Comparison of ENCODE assay signal across 8 cellular contexts in the genomic region with DNA sequence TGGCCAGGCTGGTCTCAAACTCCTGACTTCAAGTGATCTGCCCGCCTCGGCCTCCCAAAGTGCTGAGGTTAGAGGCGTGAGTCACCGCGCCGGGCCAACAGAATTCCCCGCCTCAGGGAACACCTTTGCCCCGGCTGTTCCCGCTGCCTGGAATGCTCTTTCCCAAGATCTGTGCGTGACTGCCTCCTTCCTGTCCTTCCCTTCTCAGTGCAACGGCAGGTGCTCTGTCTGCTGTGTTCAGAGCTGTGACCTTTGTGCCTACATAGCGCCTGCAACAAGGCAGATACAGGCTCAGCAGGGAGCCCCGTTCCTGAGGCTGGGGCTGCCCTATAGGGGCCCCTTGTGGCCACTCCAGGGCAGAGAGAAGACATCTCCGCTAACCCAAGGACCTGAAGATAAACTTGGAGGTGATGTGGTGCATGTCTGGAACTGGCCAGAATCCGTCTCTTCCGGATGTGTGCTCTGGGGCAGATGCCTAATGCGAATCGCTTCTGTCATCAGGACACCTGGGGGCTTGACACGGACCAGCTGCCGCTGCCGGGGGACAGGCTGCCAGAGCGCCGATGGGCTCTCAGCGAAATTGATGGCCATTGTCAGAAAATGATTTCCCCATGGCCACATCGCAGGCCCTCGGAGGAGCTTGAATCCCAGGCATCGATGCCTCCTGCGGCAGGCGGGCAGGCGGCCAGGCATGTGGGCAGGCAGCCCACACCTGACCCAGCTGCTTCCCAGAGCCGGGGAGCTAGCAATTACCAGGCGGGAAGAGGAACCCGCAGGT. TPM values are rescaled to one million over a fixed set of nuclear protein-coding genes. Genes with fewer than 3 reads are reported as not detected.
A peak's percentile ranks its signal among the peaks of the same experiment; 100 is the strongest.
DNase-seq lines count a peak whose midpoint lies in the region; ATAC-seq, FAIRE-seq and TF ChIP-seq lines count a peak whose summit lies in the region.

No MANE protein-coding gene starts in this region.

- peaks cover 29% of the 10 kb centered on the region for H3K4me1 Mint-ChIP-seq in neural crest cell

- no peak overlapping the region for H3K27ac Mint-ChIP-seq in neural crest cell (ENCODE audit: unreplicated experiment)

- no peak for DNase-seq in activated CD4-positive, CD25-positive, alpha-beta regulatory T cell treated with anti-CD3 and anti-CD28 coated beads, Interleukin-2, amount 50 U/mL, for 72 hours
- peak; percentile 93 for DNase-seq in NCI-H146 (lab: John Stamatoyannopoulos, UW)
- DNase-seq in UCSD-AML1 (lab: John Stamatoyannopoulos, UW; ENCODE audit: unreplicated experiment): peak; percentile 71
- peak; percentile 72 to 78 for DNase-seq in H1 (ENCODE audit: low read depth in 1 of 2, low spot score in 2 of 2)
- DNase-seq in neural crest cell (ENCODE audit: low read depth, low spot score): peak; percentile 28
- DNase-seq in GM19239 (ENCODE audit: insufficient read length, low spot score): no peak

- no peak overlapping the region for H3K4ac ChIP-seq in H1 (replicated peaks; ENCODE audit: insufficient read length, low read depth, low read length)

- H3K36me3 ChIP-seq in H1 (ENCODE audit: control insufficient read depth in 2 of 4, insufficient read depth in 4 of 4, low read length in 3 of 4): no peaks in the 10 kb centered on the region

- no peak overlapping the region for H3K14ac ChIP-seq in H1 (ENCODE audit: insufficient read length)

- peak overlapping the region; percentile 77; the same call in 1 of the 2 replicates for H2BK12ac ChIP-seq in H1 (ENCODE audit: low read depth, low read length)

- FAIRE-seq in H1 (lab: Jason Lieb, UNC) (no peak), GM19239 (lab: Jason Lieb, UNC) (no peak)

- POLR2A ChIA-PET in H1 (lab: Charles Lee; ENCODE audit: partially characterized antibody): interaction anchor here (0.6 to 3.0 kb wide), 4 partner anchors 10 to 224 kb away, joined by 3 to 13 read pairs (median 4); a partner anchor contains a TSS

- H3K4me2 ChIP-seq in H1 (ENCODE audit: insufficient read depth in 1 of 2, low read depth in 2 of 2, low read length in 2 of 2): peak overlapping the region in 1 of 2 experiments; percentile 31; a peak in 1 of 4 replicates

- peaks cover 2 to 19% of the 10 kb centered on the region in 2 experiments for H4K20me1 ChIP-seq in H1 (replicated peaks in 1 of 2; ENCODE audit: control insufficient read depth in 1 of 2, insufficient read depth in 2 of 2, low read length in 2 of 2)

- no peak overlapping the region for H3K4me3 Mint-ChIP-seq in neural crest cell

- H3K4me3 ChIP-seq in H1 (ENCODE audit: extremely low read depth in 1 of 4, insufficient read depth in 2 of 4, low read depth in 3 of 4, low read length in 4 of 4): no peak overlapping the region

- peak; percentile 25 to 47 for ATAC-seq in activated CD4-positive, CD25-positive, alpha-beta regulatory T cell treated with anti-CD3 and anti-CD28 coated beads, Interleukin-2, amount 50 U/mL, for 24 hours
- ATAC-seq in GM18502 (IDR thresholded peaks at IDR 0.05; ENCODE audit: poor library complexity, unreplicated experiment): no peak

- peak overlapping the region; percentile 36 for H4K5ac ChIP-seq in H1 (ENCODE audit: insufficient read length, low read depth, low read length)

- H3K27ac ChIP-seq in H1 (ENCODE audit: low read depth, low read length): no peak overlapping the region

- H2BK20ac ChIP-seq in H1 (ENCODE audit: low read length): no peak overlapping the region

- no peak overlapping the region for H3K56ac ChIP-seq in H1 (replicated peaks; ENCODE audit: insufficient read length, low read depth, low read length)

- no peak overlapping the region for H2BK120ac ChIP-seq in H1 (replicated peaks; ENCODE audit: low read depth, low read length)

- H4K8ac ChIP-seq in H1 (ENCODE audit: extremely low read depth, insufficient read depth, low read length): peak overlapping the region; percentile 66; the same call in 1 of the 2 replicates

- TF ChIP-seq POLR2A in H1 (IDR thresholded peaks at IDR 0.05; ENCODE audit: control extremely low read depth in 1 of 2, low read depth in 2 of 2, low read length in 2 of 2): no peak

- H3K27me3 Mint-ChIP-seq in neural crest cell (ENCODE audit: low read depth): peaks cover 2% of the 10 kb centered on the region

- no peak overlapping the region for H3K9ac ChIP-seq in H1 (replicated peaks in 1 of 4; ENCODE audit: extremely low read depth in 1 of 4, low read depth in 3 of 4, low read length in 3 of 4)

- H4K91ac ChIP-seq in H1 (replicated peaks; ENCODE audit: insufficient read length, low read length): no peak overlapping the region

- H2AK5ac ChIP-seq in H1 (ENCODE audit: low read depth, low read length): no peak overlapping the region

- H2AFZ ChIP-seq in H1 (ENCODE audit: low read length): no peak overlapping the region

- peak; percentile 79 to 86 for TF ChIP-seq RAD21 in H1 (IDR thresholded peaks at IDR 0.05 in 1 of 2, conservative IDR thresholded peaks at IDR 0.05 in 1 of 2; ENCODE audit: low read depth in 2 of 2, low read length in 2 of 2)

- no peak for TF ChIP-seq EP300 in H1 (IDR thresholded peaks at IDR 0.05; ENCODE audit: borderline replicate concordance in 1 of 2, low read depth in 2 of 2, low read length in 2 of 2)

- peaks cover 0 to 34% (median 19%) of the 10 kb centered on the region in 4 experiments; a peak in 5 of 7 replicates for H3K4me1 ChIP-seq in H1 (replicated peaks in 1 of 4; ENCODE audit: control insufficient read depth in 3 of 4, insufficient read depth in 4 of 4, low read length in 3 of 4)

- no peaks in the 10 kb centered on the region; a peak in 2 of 7 replicates for H3K27me3 ChIP-seq in H1 (replicated peaks in 1 of 4; ENCODE audit: control insufficient read depth in 3 of 4, extremely low read depth in 1 of 4, insufficient read depth in 3 of 4, low read length in 3 of 4)

- no peaks in the 10 kb centered on the region for H3K36me3 Mint-ChIP-seq in neural crest cell (ENCODE audit: low read depth)

- 0 out of 2 replicates have a peak overlapping the region, but pooled peaks have one; percentile 56 for H2BK5ac ChIP-seq in H1 (ENCODE audit: low read depth, low read length)

- H3K23ac ChIP-seq in H1 (ENCODE audit: insufficient read length): no peak overlapping the region

- H2BK15ac ChIP-seq in H1 (ENCODE audit: low read length): no peak overlapping the region; the same call in 1 of the 2 replicates

- no peaks in the 10 kb centered on the region for H3K9me3 Mint-ChIP-seq in neural crest cell

- H3K18ac ChIP-seq in H1 (ENCODE audit: extremely low read depth, low read length): peak overlapping the region; percentile 57; the same call in 1 of the 2 replicates

- CTCF ChIA-PET in H1 (lab: Charles Lee; ENCODE audit: partially characterized antibody): interaction anchor here (0.6 to 3.6 kb wide), 25 partner anchors 8 to 197 kb away, joined by 3 to 19 read pairs (median 3); no protein-coding TSS in a partner anchor

- no peaks in the 10 kb centered on the region for H3K9me3 ChIP-seq in H1 (ENCODE audit: insufficient read depth in 2 of 2, low read depth in 1 of 2, low read length in 1 of 2)

- no peaks in the 10 kb centered on the region for H3K79me2 ChIP-seq in H1 (ENCODE audit: control insufficient read depth in 1 of 2, insufficient read depth in 2 of 2, low read length in 2 of 2)

- no peaks in the 10 kb centered on the region for H3K23me2 ChIP-seq in H1 (ENCODE audit: low read depth, low read length)

- 0 out of 2 replicates have a peak, but pooled peaks cover 3% of the 10 kb centered on the region for H3K79me1 ChIP-seq in H1 (ENCODE audit: low read depth, low read length)

- peak; percentile 72 to 77 (median 75) for TF ChIP-seq CTCF in H1 (IDR thresholded peaks at IDR 0.05; ENCODE audit: control extremely low read depth in 1 of 3, insufficient read depth in 1 of 3, low read depth in 1 of 3, low read length in 3 of 3)
- TF ChIP-seq CTCF in neural crest cell (conservative IDR thresholded peaks at IDR 0.05): peak; percentile 64

- WGBS in H1 (ENCODE audit: extremely low coverage in 1 of 2, insufficient coverage in 1 of 2, insufficient read length in 1 of 2, insufficient replicate concordance in 2 of 2, low coverage in 1 of 2, low lambda C conversion rate in 2 of 2, missing lambda C conversion rate in 1 of 2), 2 experiments: 56% methylated on average over 33 of the region's 33 CpGs; no CpG with 5 or more reads in 1 of the 2 experiments

TF ChIP-seq in H1, 55 proteins besides CTCF, POLR2A, EP300 and RAD21 (continues in another document):
- 0 out of 2 replicates have a peak, but pooled peaks have one; percentile 61 for TF ChIP-seq TEAD4 (IDR thresholded peaks at IDR 0.05; ENCODE audit: low read depth, low read length)
- no peak for TF ChIP-seq SRF (IDR thresholded peaks at IDR 0.05; ENCODE audit: low read depth, low read length)
- TF ChIP-seq KDM5A (IDR thresholded peaks at IDR 0.05; ENCODE audit: low read length): no peak
- no peak for TF ChIP-seq CREB1 (IDR thresholded peaks at IDR 0.05)
- TF ChIP-seq BRCA1 (IDR thresholded peaks at IDR 0.05; ENCODE audit: low read depth, low read length): no peak
- TF ChIP-seq TCF12 (IDR thresholded peaks at IDR 0.05; ENCODE audit: low read depth, low read length): peak; percentile 18; the same call in 1 of the 2 replicates
- TF ChIP-seq, protein P1, sequence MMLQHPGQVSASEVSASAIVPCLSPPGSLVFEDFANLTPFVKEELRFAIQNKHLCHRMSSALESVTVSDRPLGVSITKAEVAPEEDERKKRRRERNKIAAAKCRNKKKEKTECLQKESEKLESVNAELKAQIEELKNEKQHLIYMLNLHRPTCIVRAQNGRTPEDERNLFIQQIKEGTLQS (IDR thresholded peaks at IDR 0.05; ENCODE audit: insufficient read depth, low read depth, low read length): no peak
- no peak for TF ChIP-seq CHD2 (IDR thresholded peaks at IDR 0.05; ENCODE audit: low read length)
- TF ChIP-seq NRF1 (IDR thresholded peaks at IDR 0.05; ENCODE audit: low read depth, low read length): no peak
- TF ChIP-seq CEBPB (IDR thresholded peaks at IDR 0.05; ENCODE audit: low read depth, low read length): no peak
- TF ChIP-seq, protein P2, sequence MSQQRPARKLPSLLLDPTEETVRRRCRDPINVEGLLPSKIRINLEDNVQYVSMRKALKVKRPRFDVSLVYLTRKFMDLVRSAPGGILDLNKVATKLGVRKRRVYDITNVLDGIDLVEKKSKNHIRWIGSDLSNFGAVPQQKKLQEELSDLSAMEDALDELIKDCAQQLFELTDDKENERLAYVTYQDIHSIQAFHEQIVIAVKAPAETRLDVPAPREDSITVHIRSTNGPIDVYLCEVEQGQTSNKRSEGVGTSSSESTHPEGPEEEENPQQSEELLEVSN (IDR thresholded peaks at IDR 0.05): peak; percentile 54; the same call in 1 of the 2 replicates

RNA-seq across cellular contexts. Expression of a gene that starts 43.5 kb away (rescaled TPM):
- 79.8 and 80.4 TPM in 2 replicates for total RNA-seq in H1 (2021; fragmentation: NEBNext Ultra II Directional; extraction: Animal tissue kit (Norgen Biotek cat#: 25700))
- 22.0 and 23.3 TPM in 2 replicates for polyA plus RNA-seq in H1 (2011; rRNA removed)
- polyA plus RNA-seq in H1 (2011; cell fraction: cytosol; rRNA removed): 30.3 TPM
- 38.0 TPM for polyA plus RNA-seq in H1 (2011; cell fraction: nucleus; rRNA removed)
- 32.2 to 35.2 TPM (median 33.5 TPM) in 4 replicates for polyA plus RNA-seq in H1 (2012, experiment 1 of 2)
- polyA plus RNA-seq in H1 (2012, experiment 2 of 2): 6.0 TPM
- polyA plus RNA-seq in H1 (2013, experiment 1 of 2): 23.5 TPM
- 22.7 TPM for polyA plus RNA-seq in H1 (2013, experiment 2 of 2)
- polyA minus RNA-seq in H1 (2011; rRNA and poly(A)+ RNA removed): 101 TPM in 2 replicates
- 35.6 TPM for polyA minus RNA-seq in H1 (2011; cell fraction: cytosol; rRNA and poly(A)+ RNA removed)
- 74.0 TPM for polyA minus RNA-seq in H1 (2011; cell fraction: nucleus; rRNA and poly(A)+ RNA removed)
- total RNA-seq in neural crest cell: 65.0 and 67.5 TPM in 2 replicates

Comparison
In these comparisons a context has a peak if more than half of its experiments do, and no peak if none do; other contexts are left out.
1. DNase-seq: peak in NCI-H146 (single experiment), UCSD-AML1 (single experiment), H1 (2 of 2) and neural crest cell (single experiment); none in activated CD4-positive, CD25-positive, alpha-beta regulatory T cell treated with anti-CD3 and anti-CD28 coated beads, Interleukin-2, amount 50 U/mL, for 72 hours (single experiment) and GM19239 (single experiment).